In the genomic region with DNA sequence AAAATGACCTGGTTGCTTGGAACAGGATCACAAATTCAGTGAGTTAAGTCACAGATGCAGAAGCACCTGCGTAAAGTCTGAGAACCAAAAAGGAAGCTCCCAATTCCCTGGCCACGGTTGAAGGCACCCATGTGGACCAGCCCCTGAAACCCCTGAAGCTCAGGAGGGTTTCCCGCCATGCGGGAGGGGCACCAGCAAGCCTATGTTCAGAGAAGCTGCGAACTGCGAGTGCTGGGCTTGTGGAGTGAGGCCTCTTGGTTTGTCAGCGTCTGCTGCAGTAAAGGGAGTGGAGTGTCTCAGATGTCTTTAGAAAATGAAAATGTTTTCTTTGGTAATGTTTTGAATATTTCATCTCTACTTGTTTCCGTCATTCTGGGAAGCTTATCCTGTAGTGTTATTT, we compare ENCODE assay signal across 22 cellular contexts. TPM values are rescaled to one million over a fixed set of nuclear protein-coding genes. Genes with fewer than 3 reads are reported as not detected.
DNase-seq lines count a peak whose midpoint lies in the region; ATAC-seq and TF ChIP-seq lines count a peak whose summit lies in the region.
"Had no signal": no experiment of that assay in that cellular context is flagged by ENCODE, and none has a peak within 500 bp of the region (broad histone marks: within the 10 kb centered on the region; RNA-seq: fewer than 3 reads in every experiment).

No MANE protein-coding gene starts in this region.

- no peaks in the 10 kb centered on the region for H3K27me3 Mint-ChIP-seq in activated CD8-positive, alpha-beta memory T cell treated with anti-CD3 and anti-CD28 coated beads, Interleukin-2, amount 10 ng/mL, durations not matched to agents 7 days and 5 days
- H3K27me3 Mint-ChIP-seq in CD4-positive, CD25-positive, alpha-beta regulatory T cell = peaks cover 4% of the 10 kb centered on the region
- H3K27me3 Mint-ChIP-seq in T-helper 17 cell = no peaks in the 10 kb centered on the region
- peaks cover 31% of the 10 kb centered on the region for H3K27me3 Mint-ChIP-seq in endodermal cell (ENCODE audit: insufficient read depth)
- H3K27me3 Mint-ChIP-seq: memory B cell had no signal

- H3K9me3 Mint-ChIP-seq in activated CD8-positive, alpha-beta memory T cell treated with anti-CD3 and anti-CD28 coated beads, Interleukin-2, amount 10 ng/mL, durations not matched to agents 7 days and 5 days (ENCODE audit: low read depth) = peaks cover 11% of the 10 kb centered on the region
- peaks cover 0 to 14% (median 2%) of the 10 kb centered on the region in 7 donors for H3K9me3 Mint-ChIP-seq in CD4-positive, CD25-positive, alpha-beta regulatory T cell
- peaks cover 7% of the 10 kb centered on the region for H3K9me3 Mint-ChIP-seq in endodermal cell

- TF ChIP-seq POLR2A in spleen (IDR thresholded peaks at IDR 0.05) = no peak

- TF ChIP-seq CTCF in endodermal cell (conservative IDR thresholded peaks at IDR 0.05) (no peak), spleen (IDR thresholded peaks at IDR 0.05 in 8 of 11, conservative IDR thresholded peaks at IDR 0.05 in 3 of 11) (no peak)

- CTCF ChIA-PET in activated CD8-positive, alpha-beta memory T cell treated with anti-CD3 and anti-CD28 coated beads, Interleukin-2, amount 10 ng/mL, durations not matched to agents 7 days and 5 days (lab: Charles Lee) = interaction anchor here (0.8 to 4.0 kb wide), 7 partner anchors 9 to 41 kb away, joined by 3 to 25 read pairs (median 4); a partner anchor contains a TSS

- peak overlapping the region; percentile 45 for H3K27ac Mint-ChIP-seq in activated CD8-positive, alpha-beta memory T cell treated with anti-CD3 and anti-CD28 coated beads, Interleukin-2, amount 10 ng/mL, durations not matched to agents 7 days and 5 days
- H3K27ac Mint-ChIP-seq in CD4-positive, CD25-positive, alpha-beta regulatory T cell = peak overlapping the region; percentile 83 to 98 (median 91)
- H3K27ac Mint-ChIP-seq in T-helper 17 cell (peak overlapping the region; percentile 94), endodermal cell (no peak overlapping the region)

- no peak overlapping the region for H3K9ac ChIP-seq in endodermal cell (ENCODE audit: extremely low read depth, low read length, poor library complexity, severe bottlenecking)

- H3K36me3 Mint-ChIP-seq in activated CD8-positive, alpha-beta memory T cell treated with anti-CD3 and anti-CD28 coated beads, Interleukin-2, amount 10 ng/mL, durations not matched to agents 7 days and 5 days = peaks cover 42% of the 10 kb centered on the region
- peaks cover 41% of the 10 kb centered on the region for H3K36me3 Mint-ChIP-seq in CD4-positive, CD25-positive, alpha-beta regulatory T cell
- H3K36me3 Mint-ChIP-seq in T-helper 17 cell (ENCODE audit: low read depth) = no peaks in the 10 kb centered on the region
- H3K36me3 Mint-ChIP-seq in endodermal cell (ENCODE audit: low read depth) = no peaks in the 10 kb centered on the region

- H3K4me1 Mint-ChIP-seq in activated CD8-positive, alpha-beta memory T cell treated with anti-CD3 and anti-CD28 coated beads, Interleukin-2, amount 10 ng/mL, durations not matched to agents 7 days and 5 days = peaks cover 71% of the 10 kb centered on the region
- peaks cover 16 to 99% (median 72%) of the 10 kb centered on the region in 4 donors for H3K4me1 Mint-ChIP-seq in CD4-positive, CD25-positive, alpha-beta regulatory T cell
- H3K4me1 Mint-ChIP-seq in T-helper 17 cell (peaks cover 64% of the 10 kb centered on the region), endodermal cell (peaks cover 3% of the 10 kb centered on the region)

- WGBS in endodermal cell (ENCODE audit: insufficient coverage in 1 of 2, insufficient read length in 1 of 2), 2 experiments = 94% methylated on average over 6 to 8 of the region's 8 CpGs
- whole genome bisulfite sequencing in spleen, 5 donors = 73 to 86% (median 82%) methylated on average over 8 of the region's 8 CpGs

- no peak overlapping the region for H3K4me3 ChIP-seq in CD4-positive, CD25-positive, alpha-beta regulatory T cell (ENCODE audit: low read depth, low read length)
- no peak overlapping the region for H3K4me3 ChIP-seq in endodermal cell (ENCODE audit: low read length)
- H3K4me3 ChIP-seq in spleen = no peak overlapping the region
- H3K4me3 ChIP-seq: left lung, MG63, right atrium auricular region, smooth muscle cell, tibial artery had no signal

- H3K27me3 ChIP-seq in CD4-positive, CD25-positive, alpha-beta regulatory T cell (ENCODE audit: control insufficient read depth, insufficient read depth, low read length) = no peaks in the 10 kb centered on the region
- H3K27me3 ChIP-seq in endodermal cell (ENCODE audit: control insufficient read depth, insufficient read depth, low read length, poor library complexity, severe bottlenecking) = no peaks in the 10 kb centered on the region
- no peaks in the 10 kb centered on the region for H3K27me3 ChIP-seq in spleen (replicated peaks in 1 of 7)
- H3K27me3 ChIP-seq: left lung, MG63, right atrium auricular region had no signal

- H3K4me3 Mint-ChIP-seq in activated CD8-positive, alpha-beta memory T cell treated with anti-CD3 and anti-CD28 coated beads, Interleukin-2, amount 10 ng/mL, durations not matched to agents 7 days and 5 days = no peak overlapping the region
- H3K4me3 Mint-ChIP-seq in CD4-positive, CD25-positive, alpha-beta regulatory T cell = peak overlapping the region in 3 of 4 donors; percentile 43 to 68 (median 45)
- H3K4me3 Mint-ChIP-seq in T-helper 17 cell (no peak overlapping the region), endodermal cell (no peak overlapping the region)
- H3K4me3 Mint-ChIP-seq: activated T-helper 1 cell treated with anti-CD3 and anti-CD28 coated beads, Interleukin-12 subunit alpha, Interleukin-12 subunit beta, Interleukin-2, Interleukin-4 antibody, amounts not matched to agents 30 ng/mL and 10 ng/mL and 1 ng/mL, durations not matched to agents 14 hours and 24 hours and 36 hours; H9; memory B cell had no signal

- DNase-seq in activated CD8-positive, alpha-beta memory T cell treated with anti-CD3 and anti-CD28 coated beads, Interleukin-2, amount 10 ng/mL, durations not matched to agents 7 days and 5 days = no peak
- no peak for DNase-seq in activated CD8-positive, alpha-beta memory T cell treated with anti-CD3 and anti-CD28 coated beads, Interleukin-2, amount 50 U/mL, for 48 hours
- peak in 1 of 3 donors; percentile 50 for DNase-seq in CD4-positive, CD25-positive, alpha-beta regulatory T cell
- no peak for DNase-seq in T-helper 17 cell
- DNase-seq in endodermal cell = peak; percentile 17
- DNase-seq in spleen = no peak
- DNase-seq in NCI-H1048 (lab: John Stamatoyannopoulos, UW) = no peak
- DNase-seq: H9; islet precursor cell; KBM-7; left lung; MG63; NCI-H1930; NCI-H524 treated with DMSO at 0.1 percent for 48 hours; posterior cingulate gyrus; stimulated activated CD8-positive, alpha-beta memory T cell treated with anti-CD3 and anti-CD28 coated beads, Interleukin-4, amount 100 ng/mL, for 48 hours; tibial artery had no signal

- intact Hi-C loops in spleen (cut with DNase I; ENCODE audit: low total_unique reads) = no loop called here

- peaks cover 6 to 15% of the 10 kb centered on the region in 2 experiments for H3K9me3 ChIP-seq in CD4-positive, CD25-positive, alpha-beta regulatory T cell (ENCODE audit: control insufficient read depth in 2 of 2, low read length in 2 of 2)
- H3K9me3 ChIP-seq in T-helper 17 cell (ENCODE audit: control insufficient read depth, low read length, poor library complexity, severe bottlenecking) (no peaks in the 10 kb centered on the region), endodermal cell (ENCODE audit: control insufficient read depth, low read length) (no peaks in the 10 kb centered on the region), spleen (peaks cover 0 to 12% (median 9%) of the 10 kb centered on the region in 8 donors)
- H3K9me3 ChIP-seq: tibial artery had no signal

- H3K27ac ChIP-seq in CD4-positive, CD25-positive, alpha-beta regulatory T cell (ENCODE audit: insufficient read depth, low read length, poor library complexity, severe bottlenecking) = no peak overlapping the region
- H3K27ac ChIP-seq in endodermal cell (ENCODE audit: low read depth, low read length) = no peak overlapping the region
- no peak overlapping the region for H3K27ac ChIP-seq in spleen
- H3K27ac ChIP-seq: left lung, right atrium auricular region, tibial artery had no signal

- H3K4me1 ChIP-seq in CD4-positive, CD25-positive, alpha-beta regulatory T cell (ENCODE audit: control insufficient read depth, insufficient read depth, low read length, poor library complexity, severe bottlenecking) = peaks cover 65% of the 10 kb centered on the region
- H3K4me1 ChIP-seq in endodermal cell (ENCODE audit: control insufficient read depth, insufficient read depth, low read length) = no peaks in the 10 kb centered on the region
- peaks cover 0 to 62% (median 35%) of the 10 kb centered on the region in 6 donors for H3K4me1 ChIP-seq in spleen
- H3K4me1 ChIP-seq: left lung, right atrium auricular region had no signal

- H3K36me3 ChIP-seq in CD4-positive, CD25-positive, alpha-beta regulatory T cell (ENCODE audit: control insufficient read depth, insufficient read depth, low read length) = peaks cover 2% of the 10 kb centered on the region
- H3K36me3 ChIP-seq in endodermal cell (ENCODE audit: control insufficient read depth, insufficient read depth, low read length) = no peaks in the 10 kb centered on the region
- no peaks in the 10 kb centered on the region for H3K36me3 ChIP-seq in spleen
- H3K36me3 ChIP-seq: left lung, MG63, right atrium auricular region, tibial artery had no signal

- peak; percentile 43 for ATAC-seq in activated CD8-positive, alpha-beta memory T cell treated with anti-CD3 and anti-CD28 coated beads, Interleukin-2, amount 10 ng/mL, durations not matched to agents 7 days and 5 days
- ATAC-seq in CD4-positive, CD25-positive, alpha-beta regulatory T cell (ENCODE audit: low read depth in 2 of 2) = no peak
- ATAC-seq in T-helper 17 cell (no peak), HG02759 (IDR thresholded peaks at IDR 0.05; ENCODE audit: unreplicated experiment) (no peak)
- ATAC-seq: left lung had no signal

RNA-seq across cellular contexts. Expression of a gene that starts 16.1 kb away (rescaled TPM):
- total RNA-seq in activated CD8-positive, alpha-beta memory T cell treated with anti-CD3 and anti-CD28 coated beads, Interleukin-2, amount 10 ng/mL, durations not matched to agents 7 days and 5 days = 1 to 10 TPM; 1.3 to 3.3 TPM
- total RNA-seq in CD4-positive, CD25-positive, alpha-beta regulatory T cell = 3.0 TPM
- 1 to 10 TPM; 3.9 to 7.9 (median 5.5) TPM for polyA plus RNA-seq in CD4-positive, CD25-positive, alpha-beta regulatory T cell
- total RNA-seq in T-helper 17 cell = 1 to 10 TPM; 1.3 to 2.3 TPM
- 100 to 1,000 TPM in 1 of 2 donors, 10 to 100 TPM in 1; 76.9 to 110 TPM for total RNA-seq in endodermal cell
- polyA plus RNA-seq in endodermal cell (2013, experiment 1 of 2) = 53.8 TPM
- polyA plus RNA-seq in endodermal cell (2013, experiment 2 of 2) = 66.2 TPM
- 100 to 1,000 TPM in 2 of 7 donors, 10 to 100 TPM in 5; 46.9 to 164 (median 86.8) TPM for total RNA-seq in spleen
- polyA plus RNA-seq in spleen = 10 to 100 TPM; 11.5 to 15.0 (median 12.8) TPM

Comparison
In these comparisons a context has a peak if more than half of its experiments do, and no peak if none do; other contexts are left out.
1. H3K4me3 Mint-ChIP-seq: peak in CD4-positive, CD25-positive, alpha-beta regulatory T cell (3 of 4); none in activated CD8-positive, alpha-beta memory T cell treated with anti-CD3 and anti-CD28 coated beads, Interleukin-2, amount 10 ng/mL, durations not matched to agents 7 days and 5 days (single experiment), T-helper 17 cell (single experiment) and endodermal cell (single experiment).
2. RNA of a gene that starts 16.1 kb away (total RNA-seq): 76.9 to 110 TPM in endodermal cell and 46.9 to 164 TPM in spleen; 1.3 to 3.3 TPM in activated CD8-positive, alpha-beta memory T cell treated with anti-CD3 and anti-CD28 coated beads, Interleukin-2, amount 10 ng/mL, durations not matched to agents 7 days and 5 days, 3.0 TPM in CD4-positive, CD25-positive, alpha-beta regulatory T cell (single experiment) and 1.3 to 2.3 TPM in T-helper 17 cell; every median in the first group is over 10 times any median in the second.